7 cellular contexts compared by ENCODE assay signal in genomic region chr1:101645810-101646209, GRCh38.
"Had no signal": no experiment of that assay in that cellular context is flagged by ENCODE, and none has a peak within 500 bp of the region (broad histone marks: within the 10 kb centered on the region; RNA-seq: fewer than 3 reads in every experiment).

No MANE protein-coding gene starts in this region.

- H3K4me3 ChIP-seq: GM12878 had no signal

- ATAC-seq: GM12878 had no signal

- DNase-seq: GDM1, GF-D8 had no signal

- FAIRE-seq: G401.6, GM12878, GM12891, GM18507, GM19239 had no signal
